Comparison of ENCODE assay signal across 18 cellular contexts in genomic region chr19:38583985-38584305, GRCh38. TPM values are rescaled to one million over a fixed set of nuclear protein-coding genes. Genes with fewer than 3 reads are reported as not detected.
A peak's percentile ranks its signal among the peaks of the same experiment; 100 is the strongest.
DNase-seq lines count a peak whose midpoint lies in the region; ATAC-seq and TF ChIP-seq lines count a peak whose summit lies in the region.
"Had no signal": no experiment of that assay in that cellular context is flagged by ENCODE, and none has a peak within 500 bp of the region (broad histone marks: within the 10 kb centered on the region; RNA-seq: fewer than 3 reads in every experiment).

No MANE protein-coding gene starts in this region.

- H3K36me3 ChIP-seq in Panc1 (ENCODE audit: control insufficient read depth, insufficient read depth, low read length): no peaks in the 10 kb centered on the region
- H3K36me3 ChIP-seq: HAP-1 had no signal

- no TSS peak for BruUV-seq in Panc1 (replicated peaks; lab: Mats Ljungman, UMichigan)

- no peak overlapping the region for H3K23ac ChIP-seq in H9 (ENCODE audit: insufficient read length, low read depth, low read length)

- no peak overlapping the region for H3K9ac ChIP-seq in H9 (ENCODE audit: extremely low read depth, insufficient read length, low read length)

- CTCF ChIA-PET in activated CD8-positive, alpha-beta T cell treated with anti-CD3 and anti-CD28 coated beads, Interleukin-2, amount 10 ng/mL, durations not matched to agents 7 days and 5 days (lab: Charles Lee): no interaction called here
- CTCF ChIA-PET in activated CD8-positive, alpha-beta T cell treated with anti-CD3 and anti-CD28 coated beads for 36 hours (lab: Charles Lee): no interaction called here
- CTCF ChIA-PET in Panc1 (lab: Charles Lee): no interaction called here

- TF ChIP-seq CTCF in activated CD8-positive, alpha-beta T cell treated with anti-CD3 and anti-CD28 coated beads for 36 hours (IDR thresholded peaks at IDR 0.05): no peak
- TF ChIP-seq CTCF in H9 (conservative IDR thresholded peaks at IDR 0.05) (no peak), Panc1 (IDR thresholded peaks at IDR 0.05) (no peak)

- H3K27ac Mint-ChIP-seq in activated CD8-positive, alpha-beta T cell treated with anti-CD3 and anti-CD28 coated beads, Interleukin-2, amount 10 ng/mL, durations not matched to agents 7 days and 5 days: peak overlapping the region; percentile 40
- no peak overlapping the region for H3K27ac Mint-ChIP-seq in activated CD8-positive, alpha-beta T cell treated with anti-CD3 and anti-CD28 coated beads for 36 hours
- H3K27ac Mint-ChIP-seq in H9 (peak overlapping the region in 2 of 3 experiments; percentile 27 to 31; a peak in 2 of 7 replicates), memory B cell (peak overlapping the region; percentile 22)

- H3K79me1 ChIP-seq in H9 (ENCODE audit: insufficient read depth, low read depth, low read length, poor library complexity, severe bottlenecking): no peaks in the 10 kb centered on the region

- no peak overlapping the region for H3K14ac ChIP-seq in H9 (ENCODE audit: insufficient read depth, low read length)

- no peak overlapping the region for H3K4ac ChIP-seq in H9 (ENCODE audit: low read depth, low read length)

- WGBS in H9 (ENCODE audit: extremely low coverage, insufficient read length, low lambda C conversion rate): no CpG with 5 or more reads among the region's 4 CpGs

- no peaks in the 10 kb centered on the region for H3K4me1 ChIP-seq in H9 (ENCODE audit: insufficient read depth, low read length)
- no peaks in the 10 kb centered on the region for H3K4me1 ChIP-seq in Panc1 (ENCODE audit: control insufficient read depth, insufficient read depth, low read length)
- H3K4me1 ChIP-seq: HAP-1 had no signal

- H3K4me3 Mint-ChIP-seq in activated CD8-positive, alpha-beta T cell treated with anti-CD3 and anti-CD28 coated beads, Interleukin-2, amount 10 ng/mL, durations not matched to agents 7 days and 5 days: no peak overlapping the region
- H3K4me3 Mint-ChIP-seq in activated CD8-positive, alpha-beta T cell treated with anti-CD3 and anti-CD28 coated beads for 36 hours: no peak overlapping the region
- H3K4me3 Mint-ChIP-seq in H9: no peak overlapping the region
- peak overlapping the region; percentile 53 for H3K4me3 Mint-ChIP-seq in memory B cell
- H3K4me3 Mint-ChIP-seq: CD4-positive, alpha-beta memory T cell had no signal

- H3K79me2 ChIP-seq in H9 (ENCODE audit: insufficient read depth, low read length): no peaks in the 10 kb centered on the region

- no peak overlapping the region for H3K4me3 ChIP-seq in Panc1 (ENCODE audit: low read depth in 2 of 2, low read length in 2 of 2)
- H3K4me3 ChIP-seq: HAP-1, PC-9 had no signal

- no peak overlapping the region for H2BK5ac ChIP-seq in H9 (ENCODE audit: insufficient read length, low read length)

- H2BK20ac ChIP-seq in H9 (ENCODE audit: low read depth, low read length, poor library complexity, severe bottlenecking): no peak overlapping the region

- H3K4me1 Mint-ChIP-seq in activated CD8-positive, alpha-beta T cell treated with anti-CD3 and anti-CD28 coated beads, Interleukin-2, amount 10 ng/mL, durations not matched to agents 7 days and 5 days (ENCODE audit: low read depth): peaks cover 22% of the 10 kb centered on the region
- peaks cover 8% of the 10 kb centered on the region for H3K4me1 Mint-ChIP-seq in activated CD8-positive, alpha-beta T cell treated with anti-CD3 and anti-CD28 coated beads for 36 hours (ENCODE audit: low read depth)
- H3K4me1 Mint-ChIP-seq in H9: no peaks in the 10 kb centered on the region
- H3K4me1 Mint-ChIP-seq in memory B cell: peaks cover 17% of the 10 kb centered on the region

- H3K27ac ChIP-seq in H9 (ENCODE audit: insufficient read length, low read depth, low read length) (no peak overlapping the region), Panc1 (ENCODE audit: low read length) (no peak overlapping the region)
- H3K27ac ChIP-seq: PC-9 had no signal

- H3K36me3 Mint-ChIP-seq in activated CD8-positive, alpha-beta T cell treated with anti-CD3 and anti-CD28 coated beads, Interleukin-2, amount 10 ng/mL, durations not matched to agents 7 days and 5 days (ENCODE audit: low read depth): peaks cover 18% of the 10 kb centered on the region
- H3K36me3 Mint-ChIP-seq in activated CD8-positive, alpha-beta T cell treated with anti-CD3 and anti-CD28 coated beads for 36 hours (ENCODE audit: low read depth): peaks cover 12% of the 10 kb centered on the region
- H3K36me3 Mint-ChIP-seq in H9 (ENCODE audit: insufficient read depth in 1 of 3, low read depth in 3 of 3) (peaks cover 5 to 31% (median 26%) of the 10 kb centered on the region in 3 experiments), memory B cell (peaks cover 14% of the 10 kb centered on the region)

- no peak overlapping the region for H4K5ac ChIP-seq in H9 (ENCODE audit: insufficient read length, low read depth, low read length)

- H3K23me2 ChIP-seq in H9 (ENCODE audit: insufficient read length, low read depth, low read length, poor library complexity, severe bottlenecking): no peaks in the 10 kb centered on the region

- H2AK5ac ChIP-seq in H9 (ENCODE audit: insufficient read length, low read length): no peak overlapping the region

- no peak overlapping the region for H4K8ac ChIP-seq in H9 (replicated peaks; ENCODE audit: insufficient read length, low read depth, low read length)

- no peak overlapping the region for H2BK12ac ChIP-seq in H9 (ENCODE audit: insufficient read length, low read depth, low read length)

- ATAC-seq in activated CD8-positive, alpha-beta T cell treated with anti-CD3 and anti-CD28 coated beads, Interleukin-2, amount 10 ng/mL, durations not matched to agents 7 days and 5 days: no peak
- no peak for ATAC-seq in activated CD8-positive, alpha-beta T cell treated with anti-CD3 and anti-CD28 coated beads for 36 hours
- ATAC-seq in Panc1 (peak; percentile 25), memory B cell (ENCODE audit: low read depth) (no peak), GM18868 (IDR thresholded peaks at IDR 0.05; ENCODE audit: unreplicated experiment) (no peak)

- H2AFZ ChIP-seq in H9 (ENCODE audit: low read length): no peak overlapping the region
- H2AFZ ChIP-seq: PC-9 had no signal

- H2BK120ac ChIP-seq in H9 (ENCODE audit: low read depth, low read length, poor library complexity, severe bottlenecking): no peak overlapping the region

- no peak overlapping the region for H2BK15ac ChIP-seq in H9 (ENCODE audit: low read depth, low read length)

- H3T11ph ChIP-seq in H9 (ENCODE audit: low read length): no peak overlapping the region

- H3K27me3 ChIP-seq in H9 (ENCODE audit: insufficient read depth, low read length) (no peaks in the 10 kb centered on the region), Panc1 (ENCODE audit: control insufficient read depth, insufficient read depth, low read length) (no peaks in the 10 kb centered on the region)

- H4K91ac ChIP-seq in H9 (ENCODE audit: insufficient read length, low read depth, low read length): no peak overlapping the region

- DNase-seq in activated CD8-positive, alpha-beta T cell treated with anti-CD3 and anti-CD28 coated beads, Interleukin-2, amount 10 ng/mL, durations not matched to agents 7 days and 5 days: no peak
- no peak for DNase-seq in activated CD8-positive, alpha-beta T cell treated with anti-CD3 and anti-CD28 coated beads for 36 hours
- no peak for DNase-seq in H9
- DNase-seq in Panc1 (ENCODE audit: low read depth, low spot score): no peak
- DNase-seq in memory B cell (ENCODE audit: low spot score in 2 of 2): no peak
- DNase-seq in SKM-1 (lab: John Stamatoyannopoulos, UW; ENCODE audit: unreplicated experiment): no peak
- DNase-seq in HK-2 (ENCODE audit: unreplicated experiment): no peak
- DNase-seq: AML-193; CD4-positive, alpha-beta memory T cell; DMS79 treated with DMSO at 0.1 percent for 48 hours; GDM1; NCI-H1436 treated with DMSO at 0.1 percent for 48 hours; NCI-H2081 treated with DMSO at 0.1 percent for 48 hours; NCI-H2227 treated with DMSO at 0.1 percent for 48 hours; NCI-H526; PC-9 had no signal

- in situ Hi-C loops in Panc1 (cut with HindIII; ENCODE audit: low pct_unique_long_range_greater_than_20kb, low sequenced_read_pairs): loop anchor here (10.0 kb wide), 1 partner anchor 59 kb away; no protein-coding TSS in a partner anchor

- H3K18ac ChIP-seq in H9 (ENCODE audit: insufficient read length, low read depth, low read length): no peak overlapping the region

- H3K9me3 ChIP-seq in H9 (ENCODE audit: control insufficient read depth, low read depth, low read length) (no peaks in the 10 kb centered on the region), Panc1 (ENCODE audit: control insufficient read depth, insufficient read depth, low read depth, low read length) (no peaks in the 10 kb centered on the region)
- H3K9me3 ChIP-seq: HAP-1 had no signal

- no peaks in the 10 kb centered on the region for H3K9me3 Mint-ChIP-seq in activated CD8-positive, alpha-beta T cell treated with anti-CD3 and anti-CD28 coated beads, Interleukin-2, amount 10 ng/mL, durations not matched to agents 7 days and 5 days (ENCODE audit: insufficient read depth)
- no peaks in the 10 kb centered on the region for H3K9me3 Mint-ChIP-seq in activated CD8-positive, alpha-beta T cell treated with anti-CD3 and anti-CD28 coated beads for 36 hours
- H3K9me3 Mint-ChIP-seq in H9 (no peaks in the 10 kb centered on the region), memory B cell (no peaks in the 10 kb centered on the region)
- H3K9me3 Mint-ChIP-seq: CD4-positive, alpha-beta memory T cell had no signal

- no peak overlapping the region for H3K56ac ChIP-seq in H9 (ENCODE audit: insufficient read length, low read depth, low read length)

- H3K27me3 Mint-ChIP-seq in activated CD8-positive, alpha-beta T cell treated with anti-CD3 and anti-CD28 coated beads, Interleukin-2, amount 10 ng/mL, durations not matched to agents 7 days and 5 days (ENCODE audit: low read depth): no peaks in the 10 kb centered on the region
- no peaks in the 10 kb centered on the region for H3K27me3 Mint-ChIP-seq in activated CD8-positive, alpha-beta T cell treated with anti-CD3 and anti-CD28 coated beads for 36 hours
- H3K27me3 Mint-ChIP-seq in H9 (ENCODE audit: low read depth) (no peaks in the 10 kb centered on the region), memory B cell (no peaks in the 10 kb centered on the region)
- H3K27me3 Mint-ChIP-seq: CD4-positive, alpha-beta memory T cell had no signal

- H3K4me2 ChIP-seq in H9 (ENCODE audit: insufficient read depth, insufficient read length, low read length): no peak overlapping the region
- H3K4me2 ChIP-seq: PC-9 had no signal

- intact Hi-C loops in activated CD8-positive, alpha-beta T cell treated with anti-CD3 and anti-CD28 coated beads for 36 hours (cut with micrococcal nuclease): no loop called here
- intact Hi-C loops in Panc1 (cut with micrococcal nuclease; ENCODE audit: unreplicated experiment): no loop called here

- POLR2A ChIA-PET in activated CD8-positive, alpha-beta T cell treated with anti-CD3 and anti-CD28 coated beads, Interleukin-2, amount 10 ng/mL, durations not matched to agents 7 days and 5 days (lab: Charles Lee): no interaction called here
- POLR2A ChIA-PET in activated CD8-positive, alpha-beta T cell treated with anti-CD3 and anti-CD28 coated beads for 36 hours (lab: Charles Lee): no interaction called here
- POLR2A ChIA-PET in Panc1 (lab: Charles Lee): interaction anchor here (0.5 to 0.6 kb wide), 3 partner anchors 27 to 1717 kb away, joined by 3 to 11 read pairs (median 4); no protein-coding TSS in a partner anchor

- no peaks in the 10 kb centered on the region for H4K20me1 ChIP-seq in H9 (ENCODE audit: control insufficient read depth, insufficient read depth, insufficient read length)

RNA-seq across cellular contexts. Expression of gene MAP4K1, which starts 33.8 kb away (rescaled TPM):
- 100 to 1,000 TPM; 259 to 269 TPM for total RNA-seq in activated CD8-positive, alpha-beta T cell treated with anti-CD3 and anti-CD28 coated beads, Interleukin-2, amount 10 ng/mL, durations not matched to agents 7 days and 5 days
- 100 to 1,000 TPM; 166 to 174 TPM for total RNA-seq in activated CD8-positive, alpha-beta T cell treated with anti-CD3 and anti-CD28 coated beads for 36 hours
- total RNA-seq in H9 (2021) (25.7 and 31.1 TPM in 2 replicates), Panc1 (2021; ENCODE audit: unreplicated experiment) (11.1 TPM)
- 9.2 TPM for polyA plus RNA-seq in Panc1 (2012; ENCODE audit: insufficient read length)

RNA-seq across cellular contexts. Expression of gene EIF3K, which starts 35.0 kb away (rescaled TPM):
- 100 to 1,000 TPM; 325 to 352 TPM for total RNA-seq in activated CD8-positive, alpha-beta T cell treated with anti-CD3 and anti-CD28 coated beads, Interleukin-2, amount 10 ng/mL, durations not matched to agents 7 days and 5 days
- total RNA-seq in activated CD8-positive, alpha-beta T cell treated with anti-CD3 and anti-CD28 coated beads for 36 hours: 100 to 1,000 TPM; 306 to 308 TPM
- total RNA-seq in H9 (2021) (341 and 345 TPM in 2 replicates), Panc1 (2021; ENCODE audit: unreplicated experiment) (2,011 TPM)
- polyA plus RNA-seq in Panc1 (2012; ENCODE audit: insufficient read length): 2,958 TPM
